In genomic region chr22:41526802-41527799, GRCh38 we compare ENCODE assay signal across 1 cellular context.
A peak's percentile ranks its signal among the peaks of the same experiment; 100 is the strongest.
TF ChIP-seq lines count a peak whose summit lies in the region.

No MANE protein-coding gene starts in this region.

TF ChIP-seq in GM12878, 131 proteins besides CTCF, POLR2A, EP300 and RAD21 (continues in another document):
- TF ChIP-seq ZBED1 (IDR thresholded peaks at IDR 0.05; ENCODE audit: borderline replicate concordance) = no peak
- no peak for TF ChIP-seq EGR1 (IDR thresholded peaks at IDR 0.05; ENCODE audit: borderline replicate concordance in 1 of 2, low read depth in 2 of 2, low read length in 2 of 2)
- TF ChIP-seq BRCA1 (IDR thresholded peaks at IDR 0.05; ENCODE audit: low read depth, low read length) = no peak
- 0 out of 2 replicates have a peak, but pooled peaks have one; percentile 45 for TF ChIP-seq FOXM1 (IDR thresholded peaks at IDR 0.05; ENCODE audit: low read depth, low read length)
- no peak for TF ChIP-seq IKZF1 (conservative IDR thresholded peaks at IDR 0.05)
- TF ChIP-seq PML (IDR thresholded peaks at IDR 0.05; ENCODE audit: low read length) = no peak
- TF ChIP-seq RELA (IDR thresholded peaks at IDR 0.05; ENCODE audit: borderline replicate concordance, partially characterized antibody) = no peak
- TF ChIP-seq, protein P1, sequence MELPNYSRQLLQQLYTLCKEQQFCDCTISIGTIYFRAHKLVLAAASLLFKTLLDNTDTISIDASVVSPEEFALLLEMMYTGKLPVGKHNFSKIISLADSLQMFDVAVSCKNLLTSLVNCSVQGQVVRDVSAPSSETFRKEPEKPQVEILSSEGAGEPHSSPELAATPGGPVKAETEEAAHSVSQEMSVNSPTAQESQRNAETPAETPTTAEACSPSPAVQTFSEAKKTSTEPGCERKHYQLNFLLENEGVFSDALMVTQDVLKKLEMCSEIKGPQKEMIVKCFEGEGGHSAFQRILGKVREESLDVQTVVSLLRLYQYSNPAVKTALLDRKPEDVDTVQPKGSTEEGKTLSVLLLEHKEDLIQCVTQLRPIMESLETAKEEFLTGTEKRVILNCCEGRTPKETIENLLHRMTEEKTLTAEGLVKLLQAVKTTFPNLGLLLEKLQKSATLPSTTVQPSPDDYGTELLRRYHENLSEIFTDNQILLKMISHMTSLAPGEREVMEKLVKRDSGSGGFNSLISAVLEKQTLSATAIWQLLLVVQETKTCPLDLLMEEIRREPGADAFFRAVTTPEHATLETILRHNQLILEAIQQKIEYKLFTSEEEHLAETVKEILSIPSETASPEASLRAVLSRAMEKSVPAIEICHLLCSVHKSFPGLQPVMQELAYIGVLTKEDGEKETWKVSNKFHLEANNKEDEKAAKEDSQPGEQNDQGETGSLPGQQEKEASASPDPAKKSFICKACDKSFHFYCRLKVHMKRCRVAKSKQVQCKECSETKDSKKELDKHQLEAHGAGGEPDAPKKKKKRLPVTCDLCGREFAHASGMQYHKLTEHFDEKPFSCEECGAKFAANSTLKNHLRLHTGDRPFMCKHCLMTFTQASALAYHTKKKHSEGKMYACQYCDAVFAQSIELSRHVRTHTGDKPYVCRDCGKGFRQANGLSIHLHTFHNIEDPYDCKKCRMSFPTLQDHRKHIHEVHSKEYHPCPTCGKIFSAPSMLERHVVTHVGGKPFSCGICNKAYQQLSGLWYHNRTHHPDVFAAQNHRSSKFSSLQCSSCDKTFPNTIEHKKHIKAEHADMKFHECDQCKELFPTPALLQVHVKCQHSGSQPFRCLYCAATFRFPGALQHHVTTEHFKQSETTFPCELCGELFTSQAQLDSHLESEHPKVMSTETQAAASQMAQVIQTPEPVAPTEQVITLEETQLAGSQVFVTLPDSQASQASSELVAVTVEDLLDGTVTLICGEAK (IDR thresholded peaks at IDR 0.05; ENCODE audit: borderline replicate concordance) = no peak
- TF ChIP-seq, protein P2, sequence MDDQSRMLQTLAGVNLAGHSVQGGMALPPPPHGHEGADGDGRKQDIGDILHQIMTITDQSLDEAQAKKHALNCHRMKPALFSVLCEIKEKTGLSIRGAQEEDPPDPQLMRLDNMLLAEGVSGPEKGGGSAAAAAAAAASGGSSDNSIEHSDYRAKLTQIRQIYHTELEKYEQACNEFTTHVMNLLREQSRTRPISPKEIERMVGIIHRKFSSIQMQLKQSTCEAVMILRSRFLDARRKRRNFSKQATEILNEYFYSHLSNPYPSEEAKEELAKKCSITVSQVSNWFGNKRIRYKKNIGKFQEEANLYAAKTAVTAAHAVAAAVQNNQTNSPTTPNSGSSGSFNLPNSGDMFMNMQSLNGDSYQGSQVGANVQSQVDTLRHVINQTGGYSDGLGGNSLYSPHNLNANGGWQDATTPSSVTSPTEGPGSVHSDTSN (IDR thresholded peaks at IDR 0.05; ENCODE audit: insufficient replicate concordance, low read depth, low read length) = no peak
- TF ChIP-seq, protein P3, sequence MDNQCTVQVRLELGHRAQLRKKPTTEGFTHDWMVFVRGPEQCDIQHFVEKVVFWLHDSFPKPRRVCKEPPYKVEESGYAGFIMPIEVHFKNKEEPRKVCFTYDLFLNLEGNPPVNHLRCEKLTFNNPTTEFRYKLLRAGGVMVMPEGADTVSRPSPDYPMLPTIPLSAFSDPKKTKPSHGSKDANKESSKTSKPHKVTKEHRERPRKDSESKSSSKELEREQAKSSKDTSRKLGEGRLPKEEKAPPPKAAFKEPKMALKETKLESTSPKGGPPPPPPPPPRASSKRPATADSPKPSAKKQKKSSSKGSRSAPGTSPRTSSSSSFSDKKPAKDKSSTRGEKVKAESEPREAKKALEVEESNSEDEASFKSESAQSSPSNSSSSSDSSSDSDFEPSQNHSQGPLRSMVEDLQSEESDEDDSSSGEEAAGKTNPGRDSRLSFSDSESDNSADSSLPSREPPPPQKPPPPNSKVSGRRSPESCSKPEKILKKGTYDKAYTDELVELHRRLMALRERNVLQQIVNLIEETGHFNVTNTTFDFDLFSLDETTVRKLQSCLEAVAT (IDR thresholded peaks at IDR 0.05) = no peak
- no peak for TF ChIP-seq E4F1 (IDR thresholded peaks at IDR 0.05; ENCODE audit: borderline replicate concordance, partially characterized antibody)
- no peak for TF ChIP-seq CHD1 (IDR thresholded peaks at IDR 0.05; ENCODE audit: low read depth, low read length)
- TF ChIP-seq POLR2AphosphoS5 (IDR thresholded peaks at IDR 0.05; ENCODE audit: low read length) = 0 out of 2 replicates have a peak, but pooled peaks have one; percentile 71
- TF ChIP-seq NR2C2 (IDR thresholded peaks at IDR 0.05; ENCODE audit: borderline replicate concordance, control insufficient read depth, insufficient read length, low read depth) = no peak
- TF ChIP-seq RUNX3 (IDR thresholded peaks at IDR 0.05; ENCODE audit: low read length) = no peak
- no peak for TF ChIP-seq REST (IDR thresholded peaks at IDR 0.05; ENCODE audit: low read depth, low read length)
- no peak for TF ChIP-seq SMAD1 (IDR thresholded peaks at IDR 0.05; ENCODE audit: low read depth, partially characterized antibody)
- no peak for TF ChIP-seq RBBP5 (conservative IDR thresholded peaks at IDR 0.05)
- no peak for TF ChIP-seq RELB (IDR thresholded peaks at IDR 0.05; ENCODE audit: low read depth)
- 0 out of 2 replicates have a peak, but pooled peaks have one; percentile 25 for TF ChIP-seq BACH1 (IDR thresholded peaks at IDR 0.05; ENCODE audit: borderline replicate concordance)
- 0 out of 2 replicates have a peak, but pooled peaks have one; percentile 17 for TF ChIP-seq TCF12 (IDR thresholded peaks at IDR 0.05; ENCODE audit: low read depth, low read length)
- TF ChIP-seq GABPA (IDR thresholded peaks at IDR 0.05; ENCODE audit: low read depth) = no peak
- no peak for TF ChIP-seq BMI1 (IDR thresholded peaks at IDR 0.05; ENCODE audit: borderline replicate concordance)
- TF ChIP-seq, protein P4, sequence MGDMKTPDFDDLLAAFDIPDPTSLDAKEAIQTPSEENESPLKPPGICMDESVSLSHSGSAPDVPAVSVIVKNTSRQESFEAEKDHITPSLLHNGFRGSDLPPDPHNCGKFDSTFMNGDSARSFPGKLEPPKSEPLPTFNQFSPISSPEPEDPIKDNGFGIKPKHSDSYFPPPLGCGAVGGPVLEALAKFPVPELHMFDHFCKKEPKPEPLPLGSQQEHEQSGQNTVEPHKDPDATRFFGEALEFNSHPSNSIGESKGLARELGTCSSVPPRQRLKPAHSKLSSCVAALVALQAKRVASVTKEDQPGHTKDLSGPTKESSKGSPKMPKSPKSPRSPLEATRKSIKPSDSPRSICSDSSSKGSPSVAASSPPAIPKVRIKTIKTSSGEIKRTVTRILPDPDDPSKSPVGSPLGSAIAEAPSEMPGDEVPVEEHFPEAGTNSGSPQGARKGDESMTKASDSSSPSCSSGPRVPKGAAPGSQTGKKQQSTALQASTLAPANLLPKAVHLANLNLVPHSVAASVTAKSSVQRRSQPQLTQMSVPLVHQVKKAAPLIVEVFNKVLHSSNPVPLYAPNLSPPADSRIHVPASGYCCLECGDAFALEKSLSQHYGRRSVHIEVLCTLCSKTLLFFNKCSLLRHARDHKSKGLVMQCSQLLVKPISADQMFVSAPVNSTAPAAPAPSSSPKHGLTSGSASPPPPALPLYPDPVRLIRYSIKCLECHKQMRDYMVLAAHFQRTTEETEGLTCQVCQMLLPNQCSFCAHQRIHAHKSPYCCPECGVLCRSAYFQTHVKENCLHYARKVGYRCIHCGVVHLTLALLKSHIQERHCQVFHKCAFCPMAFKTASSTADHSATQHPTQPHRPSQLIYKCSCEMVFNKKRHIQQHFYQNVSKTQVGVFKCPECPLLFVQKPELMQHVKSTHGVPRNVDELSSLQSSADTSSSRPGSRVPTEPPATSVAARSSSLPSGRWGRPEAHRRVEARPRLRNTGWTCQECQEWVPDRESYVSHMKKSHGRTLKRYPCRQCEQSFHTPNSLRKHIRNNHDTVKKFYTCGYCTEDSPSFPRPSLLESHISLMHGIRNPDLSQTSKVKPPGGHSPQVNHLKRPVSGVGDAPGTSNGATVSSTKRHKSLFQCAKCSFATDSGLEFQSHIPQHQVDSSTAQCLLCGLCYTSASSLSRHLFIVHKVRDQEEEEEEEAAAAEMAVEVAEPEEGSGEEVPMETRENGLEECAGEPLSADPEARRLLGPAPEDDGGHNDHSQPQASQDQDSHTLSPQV (IDR thresholded peaks at IDR 0.05) = no peak
- no peak for TF ChIP-seq LARP7 (IDR thresholded peaks at IDR 0.05)
- TF ChIP-seq RB1 (IDR thresholded peaks at IDR 0.05; ENCODE audit: borderline replicate concordance) = no peak
- no peak for TF ChIP-seq ZZZ3 (IDR thresholded peaks at IDR 0.05; ENCODE audit: control insufficient read depth, insufficient read length, low read depth)
- no peak for TF ChIP-seq IRF4 (IDR thresholded peaks at IDR 0.05; ENCODE audit: low read depth, low read length)
- no peak for TF ChIP-seq MTA2 (IDR thresholded peaks at IDR 0.05; ENCODE audit: low read depth)
- TF ChIP-seq SP1 (IDR thresholded peaks at IDR 0.05; ENCODE audit: low read depth, low read length) = no peak
- no peak for TF ChIP-seq TCF7 (IDR thresholded peaks at IDR 0.05; ENCODE audit: borderline replicate concordance)
- TF ChIP-seq MYB (IDR thresholded peaks at IDR 0.05; ENCODE audit: borderline replicate concordance, low read depth, low read length) = no peak
- no peak for TF ChIP-seq KLF5 (IDR thresholded peaks at IDR 0.05; ENCODE audit: partially characterized antibody)
- TF ChIP-seq SREBF2 (IDR thresholded peaks at IDR 0.05; ENCODE audit: low read length) = no peak
- TF ChIP-seq YY1 (IDR thresholded peaks at IDR 0.05; ENCODE audit: low read depth, low read length) = peak; percentile 33; the same call in 1 of the 2 replicates
- TF ChIP-seq RCOR1 (conservative IDR thresholded peaks at IDR 0.05; ENCODE audit: low read depth, low read length) = no peak
- no peak for TF ChIP-seq STAT1 (conservative IDR thresholded peaks at IDR 0.05)
